Comparison of ENCODE assay signal across 17 cellular contexts in genomic region chr9:5336683-5337082, GRCh38. TPM values are rescaled to one million over a fixed set of nuclear protein-coding genes. Genes with fewer than 3 reads are reported as not detected.
DNase-seq lines count a peak whose midpoint lies in the region; ATAC-seq and TF ChIP-seq lines count a peak whose summit lies in the region.
"Had no signal": no experiment of that assay in that cellular context is flagged by ENCODE, and none has a peak within 500 bp of the region (broad histone marks: within the 10 kb centered on the region; RNA-seq: fewer than 3 reads in every experiment).

No MANE protein-coding gene starts in this region.

- no peak overlapping the region for H3K27ac Mint-ChIP-seq in memory B cell
- H3K27ac Mint-ChIP-seq: neural progenitor cell had no signal

- H3K4me3 ChIP-seq in Loucy (ENCODE audit: low read length, poor library complexity, severe bottlenecking) = peak overlapping the region; percentile 56
- H3K4me3 ChIP-seq: gastrocnemius medialis, neural progenitor cell, PC-9, thoracic aorta had no signal

- no peaks in the 10 kb centered on the region; the same call in 1 of the 2 replicates for H3F3A ChIP-seq in Loucy (ENCODE audit: low read depth)

- H3K4me3 Mint-ChIP-seq in activated T-cell treated with anti-CD3 and anti-CD28 coated beads, Interleukin-2, amount 50 U/mL, for 4 hours = peak overlapping the region; percentile 55
- no peak overlapping the region for H3K4me3 Mint-ChIP-seq in memory B cell
- H3K4me3 Mint-ChIP-seq: neural progenitor cell had no signal

- no peaks in the 10 kb centered on the region for H3K36me3 ChIP-seq in Loucy (ENCODE audit: insufficient read depth, low read length)
- H3K36me3 ChIP-seq: gastrocnemius medialis, neural progenitor cell, thoracic aorta had no signal

- peak; percentile 29 for DNase-seq in activated T-cell treated with anti-CD3 and anti-CD28 coated beads, Interleukin-2, amount 50 U/mL, for 1 hour
- no peak for DNase-seq in activated T-cell treated with anti-CD3 and anti-CD28 coated beads, Interleukin-2, amount 50 U/mL, for 48 hours
- DNase-seq in activated T-cell treated with anti-CD3 and anti-CD28 coated beads, Interleukin-2, amount 50 U/mL, for 4 hours = peak; percentile 7
- no peak for DNase-seq in memory B cell (ENCODE audit: low spot score in 2 of 2)
- DNase-seq: amniotic stem cell, gastrocnemius medialis, NCI-H1694 treated with DMSO at 0.1 percent for 48 hours, NCI-H524 treated with DMSO at 0.1 percent for 48 hours, PC-9 had no signal

- no peaks in the 10 kb centered on the region for H3K27me3 Mint-ChIP-seq in activated T-cell treated with anti-CD3 and anti-CD28 coated beads, Interleukin-2, amount 50 U/mL, for 4 hours (ENCODE audit: low read depth)
- no peaks in the 10 kb centered on the region for H3K27me3 Mint-ChIP-seq in memory B cell

- no peak for TF ChIP-seq CTCF in Loucy (conservative IDR thresholded peaks at IDR 0.05; ENCODE audit: low read length)

- no peak for ATAC-seq in activated T-cell treated with anti-CD3 and anti-CD28 coated beads, Interleukin-2, amount 50 U/mL, for 4 hours
- peak; percentile 22 for ATAC-seq in memory B cell (ENCODE audit: low read depth)
- ATAC-seq in GM19351 (IDR thresholded peaks at IDR 0.05; ENCODE audit: unreplicated experiment) = no peak
- no peak for ATAC-seq in GM19328 (IDR thresholded peaks at IDR 0.05; ENCODE audit: unreplicated experiment)
- ATAC-seq in HG02884 (IDR thresholded peaks at IDR 0.05; ENCODE audit: unreplicated experiment) = no peak
- ATAC-seq: activated CD4-positive, CD25-positive, alpha-beta regulatory T cell treated with anti-CD3 and anti-CD28 coated beads, Interleukin-2, amount 50 U/mL, for 24 hours; gastrocnemius medialis had no signal

- no peaks in the 10 kb centered on the region for H3K9me3 Mint-ChIP-seq in activated T-cell treated with anti-CD3 and anti-CD28 coated beads, Interleukin-2, amount 50 U/mL, for 4 hours
- no peaks in the 10 kb centered on the region for H3K9me3 Mint-ChIP-seq in memory B cell
- H3K9me3 Mint-ChIP-seq: neural progenitor cell had no signal

- peaks cover 7% of the 10 kb centered on the region for H3K36me3 Mint-ChIP-seq in activated T-cell treated with anti-CD3 and anti-CD28 coated beads, Interleukin-2, amount 50 U/mL, for 4 hours (ENCODE audit: insufficient read depth)
- peaks cover 1% of the 10 kb centered on the region for H3K36me3 Mint-ChIP-seq in memory B cell
- H3K36me3 Mint-ChIP-seq: neural progenitor cell had no signal

- H3K79me2 ChIP-seq in Loucy (ENCODE audit: insufficient read depth, low read length) = no peaks in the 10 kb centered on the region

- no peak overlapping the region for H2AFZ ChIP-seq in Loucy (ENCODE audit: low read length)
- H2AFZ ChIP-seq: neural progenitor cell, PC-9 had no signal

- H3K4me1 ChIP-seq in Loucy (ENCODE audit: insufficient read depth, low read length, poor library complexity, severe bottlenecking) = peaks cover 20% of the 10 kb centered on the region
- H3K4me1 ChIP-seq: gastrocnemius medialis, neural progenitor cell had no signal

- peak overlapping the region; percentile 81 for H3K4me2 ChIP-seq in Loucy (ENCODE audit: low read depth, low read length, poor library complexity, severe bottlenecking)
- H3K4me2 ChIP-seq: neural progenitor cell, PC-9 had no signal

- H3K9ac ChIP-seq in Loucy (ENCODE audit: low read depth, low read length, poor library complexity, severe bottlenecking) = no peak overlapping the region
- H3K9ac ChIP-seq: neural progenitor cell had no signal

- H3K9me2 ChIP-seq in Loucy (replicated peaks; ENCODE audit: low read depth, low read length) = no peaks in the 10 kb centered on the region

- H4K20me1 ChIP-seq in Loucy (ENCODE audit: insufficient read depth, low read length, poor library complexity, severe bottlenecking) = no peaks in the 10 kb centered on the region

- H3K27me3 ChIP-seq in Loucy (ENCODE audit: insufficient read depth, low read length, poor library complexity, severe bottlenecking) = no peaks in the 10 kb centered on the region
- H3K27me3 ChIP-seq: gastrocnemius medialis, neural progenitor cell had no signal

- no peaks in the 10 kb centered on the region for H3K9me3 ChIP-seq in Loucy (ENCODE audit: insufficient read depth, low read depth, low read length)
- H3K9me3 ChIP-seq: gastrocnemius medialis, thoracic aorta had no signal

- H3K4me1 Mint-ChIP-seq in activated T-cell treated with anti-CD3 and anti-CD28 coated beads, Interleukin-2, amount 50 U/mL, for 4 hours (ENCODE audit: low read depth) = peaks cover 36% of the 10 kb centered on the region
- H3K4me1 Mint-ChIP-seq in memory B cell = peaks cover 4% of the 10 kb centered on the region
- H3K4me1 Mint-ChIP-seq: neural progenitor cell had no signal

RNA-seq across cellular contexts. Expression of gene RLN1, which starts 3.0 kb away (rescaled TPM):
- total RNA-seq in activated T-cell treated with anti-CD3 and anti-CD28 coated beads, Interleukin-2, amount 50 U/mL, for 4 hours = under 1 TPM in 2 of 3 donors, not detected in 1; 0.50 to 0.54 TPM
- total RNA-seq: endothelial cell of umbilical vein, gastrocnemius medialis, thoracic aorta had no signal

RNA-seq across cellular contexts. Expression of gene RLN2, which starts 32.2 kb away (rescaled TPM):
- total RNA-seq in activated T-cell treated with anti-CD3 and anti-CD28 coated beads, Interleukin-2, amount 50 U/mL, for 4 hours = 1 to 10 TPM in 1 of 3 donors, under 1 TPM in 2; 0.60 to 1.6 (median 0.76) TPM
- total RNA-seq: endothelial cell of umbilical vein, gastrocnemius medialis, thoracic aorta had no signal

Comparison
In these comparisons a context has a peak if more than half of its experiments do, and no peak if none do; other contexts are left out.
1. DNase-seq: peak in activated T-cell treated with anti-CD3 and anti-CD28 coated beads, Interleukin-2, amount 50 U/mL, for 1 hour (single experiment) and activated T-cell treated with anti-CD3 and anti-CD28 coated beads, Interleukin-2, amount 50 U/mL, for 4 hours (single experiment); none in activated T-cell treated with anti-CD3 and anti-CD28 coated beads, Interleukin-2, amount 50 U/mL, for 48 hours (0 of 2) and memory B cell (0 of 2).